ENCODE assay signal across 30 cellular contexts in the genomic region with DNA sequence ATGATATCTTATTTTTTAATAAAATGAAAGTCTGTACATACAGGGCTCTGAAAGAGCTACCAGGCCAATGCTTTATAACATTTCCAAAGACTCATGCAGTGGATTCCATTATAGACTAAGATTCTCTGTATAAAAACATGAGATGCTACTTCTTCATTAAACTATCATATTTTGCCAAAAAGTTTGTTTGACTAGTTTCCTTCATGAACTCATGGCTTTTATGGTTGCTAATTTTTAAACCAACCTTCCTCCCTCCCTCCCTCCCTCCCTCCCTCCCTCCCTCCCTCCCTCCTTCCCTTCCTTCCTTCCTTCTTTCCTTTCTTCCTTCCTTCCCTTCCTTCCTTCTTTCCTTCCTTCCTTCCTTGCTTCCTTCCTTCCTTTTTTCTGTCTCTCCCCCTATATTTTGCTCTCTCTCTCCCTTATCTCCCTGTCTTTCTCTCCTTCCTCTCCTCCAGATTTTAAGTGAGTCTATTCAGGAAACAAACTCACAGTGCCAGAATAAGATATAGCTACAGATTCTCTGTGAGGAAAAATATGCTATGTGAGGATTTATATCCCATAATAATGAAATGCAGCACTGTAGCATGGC.
"Had no signal": no experiment of that assay in that cellular context is flagged by ENCODE, and none has a peak within 500 bp of the region (broad histone marks: within the 10 kb centered on the region; RNA-seq: fewer than 3 reads in every experiment).

No MANE protein-coding gene starts in this region.

- DNase-seq: naive thymus-derived CD8-positive, alpha-beta T cell; nephron progenitor cell; nucleus accumbens; pancreas; psoas muscle; right cardiac atrium; spleen; stimulated activated CD4-positive, alpha-beta T cell treated with anti-CD3 and anti-CD28 coated beads, Interleukin-12 subunit alpha, Interleukin-12 subunit beta, amount 100 ng/mL, for 4 hours; stimulated activated CD4-positive, alpha-beta T cell treated with anti-CD3 and anti-CD28 coated beads, Interleukin-1b, Interleukin-23, amount 100 ng/mL, for 48 hours; stimulated activated CD4-positive, alpha-beta T cell treated with anti-CD3 and anti-CD28 coated beads, Interleukin-4, amount 100 ng/mL, for 1 hour; stimulated activated CD4-positive, alpha-beta T cell treated with anti-CD3 and anti-CD28 coated beads, Interleukin-4, amount 100 ng/mL, for 4 hours; stimulated activated CD8-positive, alpha-beta memory T cell treated with anti-CD3 and anti-CD28 coated beads, Interleukin-4, amount 100 ng/mL, for 48 hours; stimulated activated naive CD4-positive, alpha-beta T cell; stimulated activated naive CD8-positive, alpha-beta T cell treated with anti-CD3 and anti-CD28 coated beads, Interleukin-15, amount 100 ng/mL, for 72 hours; stimulated activated naive CD8-positive, alpha-beta T cell treated with anti-CD3 and anti-CD28 coated beads, Interleukin-15, Interleukin-2, amounts not matched to agents 100 U/mL and 50 U/mL, for 24 hours; substantia nigra; testis; tibial artery; transverse colon; upper lobe of right lung; uterus had no signal

- H3K27me3 Mint-ChIP-seq: natural killer cell treated with Interleukin-12 subunit alpha and Interleukin-12 subunit beta and Interleukin-15 and Interleukin-18, amount 100 ng/mL, for 72 hours; stimulated activated memory B cell treated with anti-CD40 and anti-IgM and Interleukin-4, amounts not matched to agents 10 μg/mL and 1 μg/mL and 100 μg/mL, for 72 hours; stimulated activated naive CD8-positive, alpha-beta T cell treated with anti-CD3 and anti-CD28 coated beads, Interleukin-15, amount 100 ng/mL, for 72 hours had no signal

- H3K9me3 ChIP-seq: neutrophil, pancreas, psoas muscle, spleen, suprapubic skin, testis, tibial artery, transverse colon, upper lobe of right lung, uterus had no signal

- FAIRE-seq: pancreas had no signal

- H3K27ac Mint-ChIP-seq: naive thymus-derived CD8-positive, alpha-beta T cell; natural killer cell treated with Interleukin-12 subunit alpha and Interleukin-12 subunit beta and Interleukin-15 and Interleukin-18, amount 100 ng/mL, for 72 hours; nephron progenitor cell; stimulated activated memory B cell treated with anti-CD40 and anti-IgM and Interleukin-4, amounts not matched to agents 10 μg/mL and 1 μg/mL and 100 μg/mL, for 72 hours; stimulated activated naive CD8-positive, alpha-beta T cell treated with anti-CD3 and anti-CD28 coated beads, Interleukin-15, amount 100 ng/mL, for 72 hours; type B pancreatic cell had no signal

- H3K27ac ChIP-seq: neutrophil, pancreas, psoas muscle, skin epidermis, spleen, suprapubic skin, testis, tibial artery, transverse colon, upper lobe of right lung, uterus had no signal

- H3K4me2 ChIP-seq: smooth muscle cell had no signal

- H3K4me1 Mint-ChIP-seq: naive thymus-derived CD8-positive, alpha-beta T cell; nephron progenitor cell; neural crest cell; stimulated activated naive CD8-positive, alpha-beta T cell treated with anti-CD3 and anti-CD28 coated beads, Interleukin-15, amount 100 ng/mL, for 72 hours had no signal

- H3K36me3 Mint-ChIP-seq: naive thymus-derived CD8-positive, alpha-beta T cell; natural killer cell treated with Interleukin-12 subunit alpha and Interleukin-12 subunit beta and Interleukin-15 and Interleukin-18, amount 100 ng/mL, for 72 hours; stimulated activated memory B cell treated with anti-CD40 and anti-IgM and Interleukin-4, amounts not matched to agents 10 μg/mL and 1 μg/mL and 100 μg/mL, for 72 hours; type B pancreatic cell had no signal

- H3K4me3 Mint-ChIP-seq: naive thymus-derived CD8-positive, alpha-beta T cell; natural killer cell treated with Interleukin-12 subunit alpha and Interleukin-12 subunit beta and Interleukin-15 and Interleukin-18, amount 100 ng/mL, for 72 hours; nephron progenitor cell; neural crest cell; stimulated activated memory B cell treated with anti-CD40 and anti-IgM and Interleukin-4, amounts not matched to agents 10 μg/mL and 1 μg/mL and 100 μg/mL, for 72 hours; stimulated activated naive CD8-positive, alpha-beta T cell treated with anti-CD3 and anti-CD28 coated beads, Interleukin-15, amount 100 ng/mL, for 72 hours; type B pancreatic cell had no signal

- H3K27me3 ChIP-seq: neutrophil, pancreas, spleen, suprapubic skin, testis, tibial artery, transverse colon, upper lobe of right lung, uterus had no signal

- H3K4me1 ChIP-seq: pancreas, psoas muscle, spleen, testis, transverse colon, upper lobe of right lung, uterus had no signal

- H3K4me3 ChIP-seq: pancreas, psoas muscle, skin epidermis, smooth muscle cell, spleen, suprapubic skin, testis, tibial artery, transverse colon, upper lobe of right lung, uterus had no signal

- H3K36me3 ChIP-seq: neutrophil, pancreas, spleen, suprapubic skin, tibial artery, transverse colon, upper lobe of right lung, uterus had no signal

- H3K9me3 Mint-ChIP-seq: natural killer cell treated with Interleukin-12 subunit alpha and Interleukin-12 subunit beta and Interleukin-15 and Interleukin-18, amount 100 ng/mL, for 72 hours; stimulated activated memory B cell treated with anti-CD40 and anti-IgM and Interleukin-4, amounts not matched to agents 10 μg/mL and 1 μg/mL and 100 μg/mL, for 72 hours; stimulated activated naive CD8-positive, alpha-beta T cell treated with anti-CD3 and anti-CD28 coated beads, Interleukin-15, amount 100 ng/mL, for 72 hours; type B pancreatic cell had no signal

- ATAC-seq: naive thymus-derived CD8-positive, alpha-beta T cell; natural killer cell treated with Interleukin-12 subunit alpha and Interleukin-12 subunit beta and Interleukin-15 and Interleukin-18, amount 100 ng/mL, for 72 hours; pancreas; psoas muscle; right cardiac atrium; sciatic nerve; stimulated activated memory B cell treated with anti-CD40 and anti-IgM and Interleukin-4, amounts not matched to agents 10 μg/mL and 1 μg/mL and 100 μg/mL, for 72 hours; stimulated activated naive CD8-positive, alpha-beta T cell treated with anti-CD3 and anti-CD28 coated beads, Interleukin-15, amount 100 ng/mL, for 72 hours; stimulated activated naive CD8-positive, alpha-beta T cell treated with anti-CD3 and anti-CD28 coated beads, Interleukin-15, Interleukin-2, amounts not matched to agents 100 U/mL and 50 U/mL, for 24 hours; upper lobe of right lung had no signal
